In genomic region chr4:11250510-11250909, GRCh38 we compare ENCODE assay signal across 15 cellular contexts.
DNase-seq lines count a peak whose midpoint lies in the region; ATAC-seq, FAIRE-seq and TF ChIP-seq lines count a peak whose summit lies in the region.
"Had no signal": no experiment of that assay in that cellular context is flagged by ENCODE, and none has a peak within 500 bp of the region (broad histone marks: within the 10 kb centered on the region; RNA-seq: fewer than 3 reads in every experiment).

No MANE protein-coding gene starts in this region.

- no peak for FAIRE-seq in GM12878 (lab: Jason Lieb, UNC)
- no peak for FAIRE-seq in GM12891 (lab: Jason Lieb, UNC)
- FAIRE-seq: GM12892, GM19239 had no signal

- H3K4me1 ChIP-seq in GM12878 (ENCODE audit: control insufficient read depth, insufficient read depth, low read length), result no peaks in the 10 kb centered on the region
- H3K4me1 ChIP-seq: BLaER1 treated with 17β-estradiol and CSF1 and Interleukin-3, amounts not matched to agents 10 nM and 100 nM had no signal

- no peaks in the 10 kb centered on the region for H3K79me2 ChIP-seq in GM12878 (ENCODE audit: control insufficient read depth, insufficient read depth, low read length)

- TF ChIP-seq CTCF in GM12878 (IDR thresholded peaks at IDR 0.05 in 2 of 3, conservative IDR thresholded peaks at IDR 0.05 in 1 of 3; ENCODE audit: control insufficient read depth in 2 of 3, extremely low read depth in 1 of 3, insufficient read depth in 1 of 3, low read depth in 3 of 3, low read length in 3 of 3), result no peak

- no peaks in the 10 kb centered on the region for H4K20me1 ChIP-seq in GM12878 (ENCODE audit: control insufficient read depth, insufficient read depth)
- H4K20me1 ChIP-seq: BLaER1 treated with 17β-estradiol and CSF1 and Interleukin-3, amounts not matched to agents 10 nM and 100 nM had no signal

- SMC1A ChIA-PET in GM12878 (lab: Charles Lee; ENCODE audit: uncharacterized antibody, unreplicated experiment), result no interaction called here

- peak; percentile 63 for ATAC-seq in HG02981 (IDR thresholded peaks at IDR 0.05; ENCODE audit: unreplicated experiment)
- peak; percentile 32; the same call in 2 of the 3 replicates for ATAC-seq in GM12878
- ATAC-seq in activated T-cell treated with anti-CD3 and anti-CD28 coated beads, Interleukin-2, amount 50 U/mL, for 72 hours (replicated peaks in 1 of 2), result no peak
- ATAC-seq: GM23338 had no signal

- H3K36me3 ChIP-seq in GM12878 (ENCODE audit: control insufficient read depth in 2 of 2, insufficient read depth in 2 of 2, low read length in 1 of 2), result no peaks in the 10 kb centered on the region
- H3K36me3 ChIP-seq: BLaER1 treated with 17β-estradiol and CSF1 and Interleukin-3, amounts not matched to agents 10 nM and 100 nM had no signal

- no peaks in the 10 kb centered on the region for H3K4me1 Mint-ChIP-seq in activated T-cell treated with anti-CD3 and anti-CD28 coated beads, Interleukin-2, amount 50 U/mL, for 72 hours (ENCODE audit: low read depth)

- no peak overlapping the region for H3K27ac Mint-ChIP-seq in activated T-cell treated with anti-CD3 and anti-CD28 coated beads, Interleukin-2, amount 50 U/mL, for 72 hours
- H3K27ac Mint-ChIP-seq: GM23338 had no signal

- no peak overlapping the region for H3K4me3 Mint-ChIP-seq in activated T-cell treated with anti-CD3 and anti-CD28 coated beads, Interleukin-2, amount 50 U/mL, for 72 hours
- H3K4me3 Mint-ChIP-seq: CD4-positive, CD25-positive, alpha-beta regulatory T cell; GM23338 had no signal

- RAD21 ChIA-PET in GM12878 (lab: Charles Lee; ENCODE audit: unreplicated experiment), result no interaction called here

- DNase-seq in DMS53 (lab: John Stamatoyannopoulos, UW) (peak; percentile 37), DMS53 treated with DMSO at 0.1 percent for 48 hours (lab: John Stamatoyannopoulos, UW; ENCODE audit: unreplicated experiment) (no peak), GM12878 (ENCODE audit: low read depth, low spot score) (no peak), GM12891 (ENCODE audit: insufficient read length, low spot score) (no peak)
- DNase-seq in activated T-cell treated with anti-CD3 and anti-CD28 coated beads, Interleukin-2, amount 50 U/mL, for 72 hours, result no peak
- DNase-seq in stimulated activated CD4-positive, alpha-beta T cell treated with anti-CD3 and anti-CD28 coated beads, Interleukin-12 subunit alpha, Interleukin-12 subunit beta, amount 100 ng/mL, for 4 hours, result no peak
- DNase-seq: CD4-positive, CD25-positive, alpha-beta regulatory T cell; DMS79; H7 had no signal

- no TSS peak for BruUV-seq in GM12878 (replicated peaks; lab: Mats Ljungman, UMichigan)

- H3K27me3 ChIP-seq in GM12878 (replicated peaks in 1 of 2; ENCODE audit: control insufficient read depth in 2 of 2, insufficient read depth in 2 of 2, low read length in 1 of 2), result no peaks in the 10 kb centered on the region
- H3K27me3 ChIP-seq: BLaER1 treated with 17β-estradiol and CSF1 and Interleukin-3, amounts not matched to agents 10 nM and 100 nM had no signal

- H3K4me3 ChIP-seq in GM12878, result no peak overlapping the region
- H3K4me3 ChIP-seq: BLaER1 treated with 17β-estradiol and CSF1 and Interleukin-3, amounts not matched to agents 10 nM and 100 nM; GM23338 had no signal

- peaks cover 0 to 1% of the 10 kb centered on the region in 2 donors for H3K36me3 Mint-ChIP-seq in activated T-cell treated with anti-CD3 and anti-CD28 coated beads, Interleukin-2, amount 50 U/mL, for 72 hours (ENCODE audit: insufficient read depth in 2 of 2)
- H3K36me3 Mint-ChIP-seq: CD4-positive, CD25-positive, alpha-beta regulatory T cell had no signal

- no peak overlapping the region for H3K9ac ChIP-seq in GM12878 (ENCODE audit: control insufficient read depth, insufficient read depth, low read length)
- H3K9ac ChIP-seq: BLaER1 treated with 17β-estradiol and CSF1 and Interleukin-3, amounts not matched to agents 10 nM and 100 nM had no signal

- H3K9me3 ChIP-seq in GM12878 (replicated peaks; ENCODE audit: control insufficient read depth, insufficient read depth, low read length), result no peaks in the 10 kb centered on the region

- H3K27ac ChIP-seq in GM12878 (ENCODE audit: control insufficient read depth, insufficient read depth), result no peak overlapping the region
- H3K27ac ChIP-seq: 22Rv1; BLaER1 treated with 17β-estradiol and CSF1 and Interleukin-3, amounts not matched to agents 10 nM and 100 nM had no signal

- in situ Hi-C loops in GM12878 (cut with MboI), result no loop called here

- POLR2A ChIA-PET in GM12878 (lab: Charles Lee), result no interaction called here

- no peak for TF ChIP-seq EP300 in GM12878 (IDR thresholded peaks at IDR 0.05; ENCODE audit: borderline replicate concordance in 1 of 2, control insufficient read depth in 1 of 2, low read depth in 2 of 2, low read length in 2 of 2)

- no peak overlapping the region for H2AFZ ChIP-seq in GM12878 (ENCODE audit: control insufficient read depth, low read depth, low read length)
- H2AFZ ChIP-seq: GM23338 had no signal

- peaks cover 0 to 3% of the 10 kb centered on the region in 2 donors for H3K9me3 Mint-ChIP-seq in activated T-cell treated with anti-CD3 and anti-CD28 coated beads, Interleukin-2, amount 50 U/mL, for 72 hours

- CTCF ChIA-PET in GM12878 (lab: Yijun Ruan, JAX), result no interaction called here

- TF ChIP-seq POLR2A in GM12878 (IDR thresholded peaks at IDR 0.05; ENCODE audit: low read depth, low read length) (no peak), GM12891 (IDR thresholded peaks at IDR 0.05; ENCODE audit: low read depth, low read length) (no peak)

- no peak for TF ChIP-seq RAD21 in GM12878 (IDR thresholded peaks at IDR 0.05; ENCODE audit: insufficient read depth, low read depth, low read length)

- no peak overlapping the region for H3K4me2 ChIP-seq in GM12878 (ENCODE audit: control insufficient read depth, insufficient read depth)
- H3K4me2 ChIP-seq: BLaER1 treated with 17β-estradiol and CSF1 and Interleukin-3, amounts not matched to agents 10 nM and 100 nM; GM23338 had no signal

- intact Hi-C loops in GM12878 (cut with micrococcal nuclease; ENCODE audit: unreplicated experiment), result no loop called here

- H3K27me3 Mint-ChIP-seq in activated T-cell treated with anti-CD3 and anti-CD28 coated beads, Interleukin-2, amount 50 U/mL, for 72 hours (ENCODE audit: low read depth), result no peaks in the 10 kb centered on the region
- H3K27me3 Mint-ChIP-seq: CD4-positive, CD25-positive, alpha-beta regulatory T cell had no signal

TF ChIP-seq in GM12878, 131 proteins besides CTCF, POLR2A, EP300 and RAD21 (continues in another document):
- TF ChIP-seq ATF3 (IDR thresholded peaks at IDR 0.05; ENCODE audit: borderline replicate concordance, extremely low read depth, low read depth, low read length) (no peak), USF2 (IDR thresholded peaks at IDR 0.05; ENCODE audit: borderline replicate concordance, low read depth, low read length) (no peak), SMC3 (IDR thresholded peaks at IDR 0.05; ENCODE audit: borderline replicate concordance, low read length) (no peak), MTA2 (IDR thresholded peaks at IDR 0.05; ENCODE audit: low read depth) (no peak), SIN3A (IDR thresholded peaks at IDR 0.05; ENCODE audit: low read depth, low read length) (no peak), CHD4 (IDR thresholded peaks at IDR 0.05) (no peak), HCFC1 (IDR thresholded peaks at IDR 0.05; ENCODE audit: low read length) (no peak), SMAD1 (IDR thresholded peaks at IDR 0.05; ENCODE audit: low read depth, partially characterized antibody) (no peak), POLR2AphosphoS2 (IDR thresholded peaks at IDR 0.05; ENCODE audit: low read depth, low read length) (no peak), MYB (IDR thresholded peaks at IDR 0.05; ENCODE audit: borderline replicate concordance, low read depth, low read length) (no peak), IKZF1 (conservative IDR thresholded peaks at IDR 0.05) (no peak)

TF ChIP-seq in GM12891, 5 proteins besides CTCF, POLR2A, EP300 and RAD21:
- TF ChIP-seq PAX5 (IDR thresholded peaks at IDR 0.05; ENCODE audit: insufficient read depth, low read length, severe bottlenecking), result no peak
- no peak for TF ChIP-seq SPI1 (IDR thresholded peaks at IDR 0.05; ENCODE audit: low read depth, low read length)
- no peak for TF ChIP-seq TAF1 (IDR thresholded peaks at IDR 0.05; ENCODE audit: low read depth, low read length)
- no peak for TF ChIP-seq POU2F2 (IDR thresholded peaks at IDR 0.05; ENCODE audit: low read depth, low read length)

Comparison
In these comparisons a context has a peak if more than half of its experiments do, and no peak if none do; other contexts are left out.
1. ATAC-seq: peak in HG02981 (single experiment) and GM12878 (single experiment); none in activated T-cell treated with anti-CD3 and anti-CD28 coated beads, Interleukin-2, amount 50 U/mL, for 72 hours (0 of 2).